Comparison of ENCODE assay signal across 20 cellular contexts in genomic region chr11:121626507-121626875, GRCh38.
DNase-seq lines count a peak whose midpoint lies in the region; ATAC-seq and TF ChIP-seq lines count a peak whose summit lies in the region.
"Had no signal": no experiment of that assay in that cellular context is flagged by ENCODE, and none has a peak within 500 bp of the region (broad histone marks: within the 10 kb centered on the region; RNA-seq: fewer than 3 reads in every experiment).

No MANE protein-coding gene starts in this region.

- H3K9me3 ChIP-seq in CD8-positive, alpha-beta T cell (ENCODE audit: low read length): no peaks in the 10 kb centered on the region
- no peaks in the 10 kb centered on the region for H3K9me3 ChIP-seq in left lung
- H3K9me3 ChIP-seq: HAP-1, Peyer's patch had no signal

- no peak overlapping the region for H3K27ac ChIP-seq in CD8-positive, alpha-beta T cell (ENCODE audit: low read depth, low read length)
- H3K27ac ChIP-seq in RWPE1 (peak overlapping the region; percentile 43), epithelial cell of prostate (peak overlapping the region; percentile 19), left lung (no peak overlapping the region)
- H3K27ac ChIP-seq: KMS-11, Peyer's patch had no signal

- H3K4me1 Mint-ChIP-seq in CD8-positive, alpha-beta T cell (ENCODE audit: low read depth): no peaks in the 10 kb centered on the region
- H3K4me1 Mint-ChIP-seq: B cell, CD14-positive monocyte had no signal

- H3K9me3 Mint-ChIP-seq in CD8-positive, alpha-beta T cell: no peaks in the 10 kb centered on the region
- H3K9me3 Mint-ChIP-seq: CD14-positive monocyte had no signal

- H3K27ac Mint-ChIP-seq in CD8-positive, alpha-beta T cell: peak overlapping the region; percentile 49
- H3K27ac Mint-ChIP-seq: B cell had no signal

- H3K4me3 Mint-ChIP-seq in CD8-positive, alpha-beta T cell: no peak overlapping the region
- H3K4me3 Mint-ChIP-seq: B cell, CD14-positive monocyte had no signal

- H3K36me3 ChIP-seq in CD8-positive, alpha-beta T cell (ENCODE audit: insufficient read depth, low read length): peaks cover 74% of the 10 kb centered on the region
- H3K36me3 ChIP-seq in left lung: peaks cover 0 to 93% of the 10 kb centered on the region in 2 donors
- H3K36me3 ChIP-seq: HAP-1 had no signal

- no peak for DNase-seq in CD8-positive, alpha-beta T cell
- DNase-seq in RWPE1 (ENCODE audit: low spot score): no peak
- no peak for DNase-seq in epithelial cell of prostate (ENCODE audit: low read depth, low spot score)
- DNase-seq in left lung: no peak
- DNase-seq in NCI-H82 treated with DMSO at 0.1 percent for 48 hours (lab: John Stamatoyannopoulos, UW; ENCODE audit: unreplicated experiment): no peak
- no peak for DNase-seq in ACHN
- DNase-seq: DMS79, NCI-H1105, NCI-H2081, NCI-H2171, NCI-H345, NCI-H524, NCI-H774, Peyer's patch had no signal

- intact Hi-C loops in CD8-positive, alpha-beta T cell (cut with DNase I, micrococcal nuclease): no loop called here
- intact Hi-C loops in left lung (cut with DNase I): no loop called here

- no peak for TF ChIP-seq CTCF in CD8-positive, alpha-beta T cell (IDR thresholded peaks at IDR 0.05)
- TF ChIP-seq CTCF in RWPE1 (conservative IDR thresholded peaks at IDR 0.05; ENCODE audit: low read depth) (no peak), left lung (IDR thresholded peaks at IDR 0.05) (no peak)

- no peak for ATAC-seq in CD8-positive, alpha-beta T cell
- peak; percentile 20 for ATAC-seq in left lung
- ATAC-seq in HG03159 (IDR thresholded peaks at IDR 0.05; ENCODE audit: unreplicated experiment): no peak
- no peak for ATAC-seq in HG03342 (IDR thresholded peaks at IDR 0.05; ENCODE audit: unreplicated experiment)

- no peaks in the 10 kb centered on the region for H3K4me1 ChIP-seq in CD8-positive, alpha-beta T cell (ENCODE audit: insufficient read depth, low read length)
- H3K4me1 ChIP-seq in left lung: peaks cover 4 to 11% of the 10 kb centered on the region in 2 donors
- H3K4me1 ChIP-seq: HAP-1, Peyer's patch had no signal

- CTCF ChIA-PET in CD8-positive, alpha-beta T cell (lab: Charles Lee): no interaction called here
- CTCF ChIA-PET in RWPE1 (lab: Yijun Ruan, JAX): interaction anchor here (0.6 kb wide), 1 partner anchor 174 kb away, joined by 4 read pairs; the partner anchor contains the start of gene SORL1-AS1

- H3K27me3 ChIP-seq in CD8-positive, alpha-beta T cell (ENCODE audit: insufficient read depth, low read length): no peaks in the 10 kb centered on the region
- H3K27me3 ChIP-seq in left lung: no peaks in the 10 kb centered on the region
- H3K27me3 ChIP-seq: Peyer's patch had no signal

- no peak overlapping the region for H3K4me3 ChIP-seq in CD8-positive, alpha-beta T cell (ENCODE audit: low read depth, low read length)
- H3K4me3 ChIP-seq in left lung: no peak overlapping the region
- H3K4me3 ChIP-seq: HAP-1, Peyer's patch had no signal

- in situ Hi-C loops in ACHN (cut with HindIII; ENCODE audit: low pct_ligation_motif_present, low pct_unique_long_range_greater_than_20kb, low sequenced_read_pairs): no loop called here

- POLR2A ChIA-PET in CD8-positive, alpha-beta T cell (lab: Charles Lee): no interaction called here
- POLR2A ChIA-PET in RWPE1 (lab: Yijun Ruan, JAX; ENCODE audit: low non-redundant PET): no interaction called here

- peaks cover 99% of the 10 kb centered on the region for H3K36me3 Mint-ChIP-seq in CD8-positive, alpha-beta T cell

- no peaks in the 10 kb centered on the region for H3K27me3 Mint-ChIP-seq in CD8-positive, alpha-beta T cell (ENCODE audit: low read depth)
- H3K27me3 Mint-ChIP-seq: B cell had no signal

Comparison
In these comparisons a context has a peak if more than half of its experiments do, and no peak if none do; other contexts are left out.
1. H3K27ac ChIP-seq: peak in RWPE1 (single experiment) and epithelial cell of prostate (single experiment); none in CD8-positive, alpha-beta T cell (single experiment) and left lung (0 of 2).